Comparison of ENCODE assay signal across 18 cellular contexts in the genomic region with DNA sequence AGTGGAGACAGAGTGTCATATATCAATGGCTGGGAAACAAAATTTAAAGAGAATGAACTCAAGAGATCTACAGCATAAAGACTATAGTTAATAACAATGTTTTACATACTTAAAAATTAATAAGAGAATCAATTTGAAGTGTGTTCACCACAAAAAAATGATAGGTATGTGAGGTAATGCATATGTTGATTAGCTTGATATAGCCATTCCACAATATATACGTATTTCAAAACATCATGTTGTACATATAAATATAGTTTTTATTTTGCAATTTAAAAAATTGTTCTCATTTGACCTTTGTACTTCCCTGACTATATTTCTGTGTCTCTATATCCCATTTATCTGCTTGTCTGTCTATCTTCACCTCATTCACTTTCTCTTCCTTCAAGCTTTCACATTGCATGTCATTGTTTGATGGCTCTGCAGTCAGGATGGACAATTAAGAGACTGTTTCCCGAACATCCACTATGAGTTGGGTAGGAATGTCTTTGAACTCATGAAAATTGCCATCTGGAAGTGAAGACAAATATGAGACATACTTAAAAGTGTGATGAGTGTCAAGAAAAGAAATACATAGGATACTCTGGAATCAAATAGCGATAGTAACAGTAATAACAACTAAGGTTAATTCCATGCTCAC.
DNase-seq lines count a peak whose midpoint lies in the region; ATAC-seq, FAIRE-seq and TF ChIP-seq lines count a peak whose summit lies in the region.
"Had no signal": no experiment of that assay in that cellular context is flagged by ENCODE, and none has a peak within 500 bp of the region (broad histone marks: within the 10 kb centered on the region; RNA-seq: fewer than 3 reads in every experiment).

No MANE protein-coding gene starts in this region.

- H3K9ac ChIP-seq in endothelial cell of umbilical vein (replicated peaks; ENCODE audit: extremely low read depth, insufficient read depth, low read length) = peak overlapping the region; percentile 83
- H3K9ac ChIP-seq: BLaER1 had no signal

- no peak for TF ChIP-seq POLR2A in H54 (IDR thresholded peaks at IDR 0.05; ENCODE audit: low read depth, low read length)
- TF ChIP-seq POLR2A in endothelial cell of umbilical vein (IDR thresholded peaks at IDR 0.05; ENCODE audit: low read depth, low read length) = no peak

- H3K36me3 ChIP-seq in RWPE2 (ENCODE audit: low read depth) = no peaks in the 10 kb centered on the region
- H3K36me3 ChIP-seq in endothelial cell of umbilical vein (ENCODE audit: control insufficient read depth in 2 of 2, extremely low read depth in 1 of 2, insufficient read depth in 2 of 2, low read length in 2 of 2) = no peaks in the 10 kb centered on the region
- no peaks in the 10 kb centered on the region for H3K36me3 ChIP-seq in BE2C
- H3K36me3 ChIP-seq: BLaER1, neutrophil, sigmoid colon, thoracic aorta had no signal

- H3K4me2 ChIP-seq in endothelial cell of umbilical vein (ENCODE audit: insufficient read depth, low read length) = peak overlapping the region; percentile 58
- H3K4me2 ChIP-seq: BLaER1 had no signal

- no TSS peak for BruUV-seq in endothelial cell of umbilical vein (replicated peaks; lab: Mats Ljungman, UMichigan)

- H3K4me1 ChIP-seq in RWPE2 (ENCODE audit: insufficient read depth, poor library complexity, severe bottlenecking) = peaks cover 55% of the 10 kb centered on the region
- peaks cover 63% of the 10 kb centered on the region for H3K4me1 ChIP-seq in endothelial cell of umbilical vein (ENCODE audit: control insufficient read depth, extremely low read depth, insufficient read depth, low read length)
- H3K4me1 ChIP-seq in BE2C = no peaks in the 10 kb centered on the region
- H3K4me1 ChIP-seq: BLaER1 had no signal

- no peaks in the 10 kb centered on the region for H3K79me2 ChIP-seq in endothelial cell of umbilical vein (ENCODE audit: control insufficient read depth, insufficient read depth, low read length)

- POLR2A ChIA-PET in endothelial cell of umbilical vein (lab: Charles Lee) = interaction anchor here (1.1 to 1.7 kb wide), 2 partner anchors 613 to 618 kb away, joined by 4 read pairs; no protein-coding TSS in a partner anchor

- peak overlapping the region; percentile 89 for H3K27ac Mint-ChIP-seq in osteocyte (ENCODE audit: unreplicated experiment)

- no peak for TF ChIP-seq CTCF in RWPE2 (IDR thresholded peaks at IDR 0.05; ENCODE audit: poor library complexity, severe bottlenecking)
- no peak for TF ChIP-seq CTCF in endothelial cell of umbilical vein (IDR thresholded peaks at IDR 0.05; ENCODE audit: extremely low read depth in 1 of 2, insufficient read depth in 1 of 2, low read depth in 1 of 2, low read length in 2 of 2)
- no peak for TF ChIP-seq CTCF in osteocyte (IDR thresholded peaks at IDR 0.05)
- TF ChIP-seq CTCF in BE2C (IDR thresholded peaks at IDR 0.05; ENCODE audit: low read depth, low read length) = no peak

- peaks cover 69% of the 10 kb centered on the region for H3K4me1 Mint-ChIP-seq in osteocyte (ENCODE audit: unreplicated experiment)

- DNase-seq in H54 (ENCODE audit: insufficient read length, low spot score) = no peak
- DNase-seq in RWPE2 (ENCODE audit: low spot score) = no peak
- peak; percentile 43 for DNase-seq in endothelial cell of umbilical vein (ENCODE audit: low read depth, low spot score)
- no peak for DNase-seq in osteocyte (ENCODE audit: extremely low spot score, unreplicated experiment)
- DNase-seq in SK-N-DZ (ENCODE audit: low spot score) = no peak
- DNase-seq in occipital lobe (lab: John Stamatoyannopoulos, UW) = no peak
- no peak for DNase-seq in BE2C
- DNase-seq: NCI-H1092 treated with DMSO at 0.1 percent for 48 hours; NCI-H748 treated with DMSO at 0.1 percent for 48 hours; RPMI8226; sigmoid colon; stimulated activated CD4-positive, alpha-beta T cell treated with anti-CD3 and anti-CD28 coated beads, Interleukin-2, amount 100 ng/mL, for 48 hours had no signal

- H3K9me3 Mint-ChIP-seq in osteocyte (ENCODE audit: unreplicated experiment) = no peaks in the 10 kb centered on the region

- H3K27me3 Mint-ChIP-seq in osteocyte (ENCODE audit: unreplicated experiment) = no peaks in the 10 kb centered on the region

- no peaks in the 10 kb centered on the region for H3K36me3 Mint-ChIP-seq in osteocyte (ENCODE audit: unreplicated experiment)

- intact Hi-C loops in endothelial cell of umbilical vein (cut with micrococcal nuclease) = loop anchor here (1.0 to 5.0 kb wide), 4 partner anchors 44 to 609 kb away; no protein-coding TSS in a partner anchor

- no peak overlapping the region for H2AFZ ChIP-seq in endothelial cell of umbilical vein (ENCODE audit: low read depth, low read length)

- H3K9me3 ChIP-seq in RWPE2 (ENCODE audit: severe bottlenecking) (no peaks in the 10 kb centered on the region), endothelial cell of umbilical vein (replicated peaks; ENCODE audit: control insufficient read depth, insufficient read depth, low read length) (no peaks in the 10 kb centered on the region), BE2C (no peaks in the 10 kb centered on the region)
- H3K9me3 ChIP-seq: BLaER1, neutrophil, sigmoid colon, thoracic aorta had no signal

- CTCF ChIA-PET in endothelial cell of umbilical vein (lab: Charles Lee) = interaction anchor here (0.8 to 2.3 kb wide), 9 partner anchors 10 to 619 kb away, joined by 3 to 19 read pairs (median 4); no protein-coding TSS in a partner anchor

- H3K27me3 ChIP-seq in RWPE2 (ENCODE audit: insufficient read depth, poor library complexity, severe bottlenecking) (no peaks in the 10 kb centered on the region), endothelial cell of umbilical vein (ENCODE audit: control insufficient read depth in 2 of 2, insufficient read depth in 2 of 2, low read length in 2 of 2) (no peaks in the 10 kb centered on the region), BE2C (no peaks in the 10 kb centered on the region)
- H3K27me3 ChIP-seq: BLaER1, neutrophil, sigmoid colon had no signal

- H3K9me1 ChIP-seq in endothelial cell of umbilical vein (replicated peaks; ENCODE audit: control insufficient read depth, extremely low read depth, insufficient read depth, low read length) = no peaks in the 10 kb centered on the region

- H3K4me3 ChIP-seq in RWPE2 (ENCODE audit: severe bottlenecking) (no peak overlapping the region), endothelial cell of umbilical vein (replicated peaks in 1 of 3; ENCODE audit: insufficient read depth in 1 of 3, low read depth in 1 of 3, low read length in 3 of 3) (no peak overlapping the region), BE2C (ENCODE audit: low read depth, low read length) (no peak overlapping the region)
- H3K4me3 ChIP-seq: BLaER1, K562, sigmoid colon, thoracic aorta had no signal

- H3K4me3 Mint-ChIP-seq in osteocyte (ENCODE audit: unreplicated experiment) = peak overlapping the region; percentile 36

- dilution Hi-C loops in endothelial cell of umbilical vein (cut with MboI; ENCODE audit: extremely low pct_ligation_motif_present, low sequenced_read_pairs) = no loop called here

- no peak for ATAC-seq in RWPE2 (ENCODE audit: low read depth)
- no peak for ATAC-seq in HG03565 (IDR thresholded peaks at IDR 0.05; ENCODE audit: unreplicated experiment)
- ATAC-seq: K562 had no signal

- peak overlapping the region; percentile 99 for H3K27ac ChIP-seq in RWPE2 (ENCODE audit: poor library complexity, severe bottlenecking)
- H3K27ac ChIP-seq in endothelial cell of umbilical vein (ENCODE audit: insufficient read depth, low read depth, low read length) = peak overlapping the region; percentile 90
- H3K27ac ChIP-seq: BLaER1, neutrophil, thoracic aorta had no signal

- no peaks in the 10 kb centered on the region for H4K20me1 ChIP-seq in endothelial cell of umbilical vein (replicated peaks; ENCODE audit: control insufficient read depth, extremely low read depth, insufficient read depth, low read length)
- H4K20me1 ChIP-seq: BLaER1 had no signal

- FAIRE-seq in H54 (lab: Jason Lieb, UNC) (peak; percentile 36), endothelial cell of umbilical vein (lab: Jason Lieb, UNC) (peak; percentile 52)
- FAIRE-seq: GM18507, K562 had no signal

TF ChIP-seq in endothelial cell of umbilical vein, 7 proteins besides CTCF, POLR2A, EP300 and RAD21:
- TF ChIP-seq POLR2AphosphoS5 (IDR thresholded peaks at IDR 0.05; ENCODE audit: insufficient read depth, low read depth, low read length) (no peak), JUN (IDR thresholded peaks at IDR 0.05; ENCODE audit: borderline replicate concordance, insufficient read depth, insufficient read length, low read depth) (peak; percentile 2)
